Comparison of ENCODE assay signal across 8 cellular contexts in the genomic region with DNA sequence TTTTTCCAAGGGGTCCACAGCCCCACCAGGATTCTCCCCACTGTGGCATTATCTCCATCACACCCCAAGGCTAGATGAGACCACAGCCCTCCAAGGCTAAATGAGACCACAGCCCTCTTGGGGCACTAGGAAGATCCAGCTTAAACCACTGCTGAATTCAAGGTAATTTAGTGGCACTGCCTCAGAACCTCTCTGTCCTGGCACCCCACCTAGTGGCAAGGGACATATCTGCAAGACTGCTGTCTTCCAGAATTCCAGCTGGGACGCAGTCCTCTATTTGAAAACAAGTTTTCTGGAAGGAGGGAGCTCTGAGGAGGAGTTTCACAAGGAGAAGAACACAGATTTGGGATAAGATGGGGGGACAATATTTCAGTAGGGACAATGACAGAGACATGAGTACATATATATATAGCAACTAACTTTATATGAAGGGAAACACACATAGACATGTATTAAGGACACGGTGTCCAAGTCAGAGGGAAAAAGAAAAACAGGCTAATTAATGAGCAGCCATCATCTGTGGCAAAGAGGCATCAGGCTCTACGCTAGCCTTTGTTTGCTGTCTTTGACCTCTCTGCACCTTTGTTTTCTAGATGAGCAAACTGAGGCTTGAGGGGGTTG. TPM values are rescaled to one million over a fixed set of nuclear protein-coding genes. Genes with fewer than 3 reads are reported as not detected.
A peak's percentile ranks its signal among the peaks of the same experiment; 100 is the strongest.
DNase-seq lines count a peak whose midpoint lies in the region; ATAC-seq, FAIRE-seq and TF ChIP-seq lines count a peak whose summit lies in the region.

No MANE protein-coding gene starts in this region.

- H3K4me2 ChIP-seq in OCI-LY7 (ENCODE audit: low read length), result no peak overlapping the region

- H2AFZ ChIP-seq in OCI-LY7 (ENCODE audit: low read length), result no peak overlapping the region

- no peak for ATAC-seq in GM21737 (IDR thresholded peaks at IDR 0.05; ENCODE audit: unreplicated experiment)

- CTCF ChIA-PET in OCI-LY7 (lab: Charles Lee; ENCODE audit: unreplicated experiment), result no interaction called here

- DNase-seq in DMS153 (lab: John Stamatoyannopoulos, UW) (peak; percentile 5), H54 (ENCODE audit: insufficient read length, low spot score) (peak; percentile 24), OCI-LY7 (ENCODE audit: low spot score) (peak; percentile 25), erythroblast (lab: John Stamatoyannopoulos, UW) (peak; percentile 11 to 47), superior temporal gyrus (ENCODE audit: extremely low spot score) (peak; percentile 13), T-helper 1 cell (no peak), NOMO-1 treated with dmso at 0.1 percent for 144 hours (lab: John Stamatoyannopoulos, UW; ENCODE audit: unreplicated experiment) (no peak)

- H3K4me3 ChIP-seq in OCI-LY7 (ENCODE audit: low read depth, low read length, poor library complexity, severe bottlenecking), result no peak overlapping the region

- TF ChIP-seq CTCF in OCI-LY7 (conservative IDR thresholded peaks at IDR 0.05; ENCODE audit: low read length), result peak; percentile 73

- no peaks in the 10 kb centered on the region for H3K9me3 ChIP-seq in OCI-LY7 (ENCODE audit: low read length)

- POLR2A ChIA-PET in OCI-LY7 (lab: Charles Lee), result no interaction called here

- no peaks in the 10 kb centered on the region for H3K36me3 ChIP-seq in OCI-LY7 (ENCODE audit: insufficient read depth, low read length)

- no peaks in the 10 kb centered on the region for H4K20me1 ChIP-seq in OCI-LY7 (ENCODE audit: insufficient read depth, low read length)

- FAIRE-seq in H54 (lab: Jason Lieb, UNC), result no peak

- no TSS peak for BruUV-seq in OCI-LY7 (replicated peaks; lab: Mats Ljungman, UMichigan)

- intact Hi-C loops in OCI-LY7 (cut with micrococcal nuclease; ENCODE audit: unreplicated experiment), result loop anchor here (10.0 kb wide), 1 partner anchor 1406 kb away; no protein-coding TSS in a partner anchor

- H3K27ac ChIP-seq in OCI-LY7 (ENCODE audit: low read depth, low read length, poor library complexity, severe bottlenecking), result no peak overlapping the region

- no peaks in the 10 kb centered on the region for H3K9me2 ChIP-seq in OCI-LY7 (ENCODE audit: insufficient read depth, low read length)

- no peaks in the 10 kb centered on the region for H3K79me2 ChIP-seq in OCI-LY7 (ENCODE audit: insufficient read depth, low read depth, low read length)

- no peaks in the 10 kb centered on the region for H3K4me1 ChIP-seq in OCI-LY7 (ENCODE audit: insufficient read depth, low read length, poor library complexity, severe bottlenecking)

- no peak for TF ChIP-seq POLR2A in H54 (IDR thresholded peaks at IDR 0.05; ENCODE audit: low read depth, low read length)
- no peak for TF ChIP-seq POLR2A in erythroblast (IDR thresholded peaks at IDR 0.05; ENCODE audit: low read length)

RNA-seq across cellular contexts. Expression of a gene that starts 9.3 kb away (rescaled TPM):
- 9.4 and 12.3 TPM in 2 replicates for total RNA-seq in OCI-LY7 (2014; rRNA removed; shearing (Covaris generic))
- total RNA-seq in OCI-LY7 (2022), result 13.9 and 15.6 TPM in 2 replicates

RNA-seq across cellular contexts. Expression of a gene that starts 9.6 kb away (rescaled TPM):
- total RNA-seq in OCI-LY7 (2014; rRNA removed; shearing (Covaris generic)), result 11.1 and 13.7 TPM in 2 replicates
- 17.7 and 20.2 TPM in 2 replicates for total RNA-seq in OCI-LY7 (2022)

RNA-seq across cellular contexts. Expression of a gene that starts 51.8 kb away (rescaled TPM):
- total RNA-seq in OCI-LY7 (2014; rRNA removed; shearing (Covaris generic)), result not detected in 2 replicates
- total RNA-seq in OCI-LY7 (2022), result not detected in 2 replicates

Comparison
In these comparisons a context has a peak if more than half of its experiments do, and no peak if none do; other contexts are left out.
1. DNase-seq: peak in DMS153 (single experiment), H54 (single experiment), OCI-LY7 (single experiment), erythroblast (2 of 2) and superior temporal gyrus (single experiment); none in T-helper 1 cell (0 of 5) and NOMO-1 treated with dmso at 0.1 percent for 144 hours (single experiment).